8 cellular contexts compared by ENCODE assay signal in the genomic region with DNA sequence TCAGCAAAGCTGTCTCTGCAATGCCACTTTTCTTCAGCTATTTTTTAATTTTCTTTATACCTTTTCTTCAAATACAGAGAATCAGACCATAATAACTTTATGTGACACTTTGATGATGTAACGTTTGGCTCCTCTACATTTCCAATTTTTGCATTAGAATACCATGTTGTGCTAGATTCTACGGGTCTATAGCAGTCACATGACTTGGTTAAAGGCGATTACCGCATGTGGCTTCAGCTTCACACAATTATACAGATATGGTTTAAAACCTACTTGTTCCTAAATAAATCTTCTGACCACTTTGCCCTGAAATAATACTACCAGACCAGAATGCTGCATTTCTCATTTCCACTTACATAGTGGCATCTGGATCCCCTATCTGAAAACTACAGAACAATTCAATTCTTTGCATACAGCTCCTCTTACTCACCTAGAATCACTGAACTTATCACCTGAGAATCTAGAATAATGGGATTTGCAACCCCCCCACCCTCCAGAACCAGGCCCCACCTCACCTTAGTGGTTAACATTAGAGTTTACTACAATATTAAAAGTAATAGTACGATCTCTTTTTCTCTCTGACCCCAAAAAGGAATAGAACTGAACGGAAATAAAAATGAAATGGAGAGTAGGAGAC. TPM values are rescaled to one million over a fixed set of nuclear protein-coding genes. Genes with fewer than 3 reads are reported as not detected.
DNase-seq lines count a peak whose midpoint lies in the region; FAIRE-seq and TF ChIP-seq lines count a peak whose summit lies in the region.

No MANE protein-coding gene starts in this region.

- H3K27ac ChIP-seq in KOPT-K1 (ENCODE audit: low read depth, low read length, poor library complexity, severe bottlenecking) (peak overlapping the region; percentile 91), mucosa of rectum (ENCODE audit: low read depth in 2 of 2, low read length in 2 of 2) (peak overlapping the region; percentile 9 to 17)

- H3K4me3 ChIP-seq in AG09309 (ENCODE audit: control insufficient read depth, low read depth, low read length) (peak overlapping the region; percentile 94), bronchial epithelial cell (ENCODE audit: low read depth, low read length) (peak overlapping the region; percentile 93), mucosa of rectum (ENCODE audit: low read length in 2 of 2) (peak overlapping the region; percentile 76 to 80)

- DNase-seq in AG09309 (ENCODE audit: low read depth) (no peak), bronchial epithelial cell (ENCODE audit: low read depth) (peak; percentile 13), NCI-H774 (lab: John Stamatoyannopoulos, UW) (no peak), NCI-H1436 treated with DMSO at 0.1 percent for 48 hours (lab: John Stamatoyannopoulos, UW) (no peak), hepatic stellate cell (ENCODE audit: low spot score) (no peak)
- no peak for DNase-seq in stimulated activated CD4-positive, alpha-beta T cell treated with anti-CD3 and anti-CD28 coated beads, Interleukin-4, amount 100 ng/mL, for 4 hours

- H3K27me3 ChIP-seq in bronchial epithelial cell (ENCODE audit: control insufficient read depth, insufficient read depth, low read length) (no peaks in the 10 kb centered on the region), mucosa of rectum (ENCODE audit: control insufficient read depth in 2 of 2, insufficient read depth in 2 of 2, low read length in 2 of 2) (no peaks in the 10 kb centered on the region)

- peaks cover 26% of the 10 kb centered on the region for H3K36me3 ChIP-seq in KOPT-K1 (ENCODE audit: insufficient read depth, low read length)
- H3K36me3 ChIP-seq in bronchial epithelial cell (ENCODE audit: control insufficient read depth, insufficient read depth, low read length), result no peaks in the 10 kb centered on the region
- no peaks in the 10 kb centered on the region for H3K36me3 ChIP-seq in mucosa of rectum (ENCODE audit: control insufficient read depth in 2 of 2, insufficient read depth in 2 of 2, low read length in 2 of 2)

- TF ChIP-seq CTCF in AG09309 (IDR thresholded peaks at IDR 0.05; ENCODE audit: control insufficient read depth, insufficient read depth, low read depth, low read length, missing control alignments), result no peak
- no peak for TF ChIP-seq CTCF in bronchial epithelial cell (IDR thresholded peaks at IDR 0.05; ENCODE audit: insufficient read depth, low read length, severe bottlenecking)

- peaks cover 25 to 51% of the 10 kb centered on the region in 2 donors for H3K4me1 ChIP-seq in mucosa of rectum (ENCODE audit: control insufficient read depth in 2 of 2, insufficient read depth in 2 of 2, low read length in 2 of 2)

- FAIRE-seq in bronchial epithelial cell (lab: Jason Lieb, UNC), result no peak

- H3K9me3 ChIP-seq in KOPT-K1 (ENCODE audit: insufficient read depth, low read length, poor library complexity, severe bottlenecking), result no peaks in the 10 kb centered on the region
- H3K9me3 ChIP-seq in mucosa of rectum (ENCODE audit: control insufficient read depth in 2 of 2, low read length in 2 of 2), result no peaks in the 10 kb centered on the region

- H3K9ac ChIP-seq in mucosa of rectum (ENCODE audit: low read depth in 1 of 2, low read length in 2 of 2), result peak overlapping the region; percentile 15 to 93

RNA-seq across cellular contexts. Expression of gene MAX, which starts 1.3 kb away (rescaled TPM):
- 42.4 and 48.8 TPM in 2 replicates for total RNA-seq in bronchial epithelial cell
